In genomic region chr5:96808541-96808828, GRCh38 we compare ENCODE assay signal across 8 cellular contexts. TPM values are rescaled to one million over a fixed set of nuclear protein-coding genes. Genes with fewer than 3 reads are reported as not detected.
DNase-seq lines count a peak whose midpoint lies in the region; ATAC-seq and TF ChIP-seq lines count a peak whose summit lies in the region.

No MANE protein-coding gene starts in this region.

- H3K27ac Mint-ChIP-seq in CD8-positive, alpha-beta memory T cell: peak overlapping the region; percentile 96 to 100 (median 99)
- H3K27ac Mint-ChIP-seq in endothelial cell (ENCODE audit: unreplicated experiment) (peak overlapping the region; percentile 96), osteocyte (ENCODE audit: unreplicated experiment) (peak overlapping the region; percentile 99)

- no peak for DNase-seq in CD8-positive, alpha-beta memory T cell
- DNase-seq in PC-3: no peak
- no peak for DNase-seq in endothelial cell (ENCODE audit: low spot score)
- DNase-seq in osteocyte (ENCODE audit: extremely low spot score, unreplicated experiment): no peak
- DNase-seq in posterior cingulate gyrus: no peak
- no peak for DNase-seq in NCI-H774 (lab: John Stamatoyannopoulos, UW)
- DNase-seq in cerebellar cortex (ENCODE audit: low spot score): no peak

- H3K36me3 Mint-ChIP-seq in CD8-positive, alpha-beta memory T cell: peaks cover 0 to 24% (median 8%) of the 10 kb centered on the region in 3 donors
- H3K36me3 Mint-ChIP-seq in endothelial cell (ENCODE audit: low read depth, unreplicated experiment) (peaks cover 9% of the 10 kb centered on the region), osteocyte (ENCODE audit: unreplicated experiment) (no peaks in the 10 kb centered on the region)

- TF ChIP-seq CTCF in PC-3 (conservative IDR thresholded peaks at IDR 0.05; ENCODE audit: low read depth, low read length): no peak
- TF ChIP-seq CTCF in endothelial cell (IDR thresholded peaks at IDR 0.05; ENCODE audit: unreplicated experiment): no peak
- no peak for TF ChIP-seq CTCF in osteocyte (IDR thresholded peaks at IDR 0.05)

- H3K4me2 ChIP-seq in PC-3 (ENCODE audit: low read length): peak overlapping the region; percentile 93

- no peaks in the 10 kb centered on the region for H3K9me3 ChIP-seq in CD8-positive, alpha-beta memory T cell (ENCODE audit: low read length)
- no peaks in the 10 kb centered on the region for H3K9me3 ChIP-seq in PC-3 (ENCODE audit: low read length)

- POLR2A ChIA-PET in CD8-positive, alpha-beta memory T cell (lab: Charles Lee): interaction anchor here (0.7 to 2.3 kb wide), 14 partner anchors 8 to 353 kb away, joined by 3 to 52 read pairs (median 6); partner anchors contain the start of genes CAST, ERAP2 and LNPEP
- POLR2A ChIA-PET in PC-3 (lab: Charles Lee; ENCODE audit: unreplicated experiment): interaction anchor here (0.7 to 1.6 kb wide), 3 partner anchors 48 to 1298 kb away, joined by 5 to 24 read pairs (median 17); no protein-coding TSS in a partner anchor

- peaks cover 50 to 68% (median 64%) of the 10 kb centered on the region in 3 donors for H3K4me1 Mint-ChIP-seq in CD8-positive, alpha-beta memory T cell
- peaks cover 19% of the 10 kb centered on the region for H3K4me1 Mint-ChIP-seq in endothelial cell (ENCODE audit: unreplicated experiment)
- peaks cover 17% of the 10 kb centered on the region for H3K4me1 Mint-ChIP-seq in osteocyte (ENCODE audit: unreplicated experiment)

- peak overlapping the region; percentile 74 for H3K4me3 ChIP-seq in CD8-positive, alpha-beta memory T cell (ENCODE audit: low read length)
- H3K4me3 ChIP-seq in PC-3 (ENCODE audit: low read length): peak overlapping the region; percentile 90

- H3K9me3 Mint-ChIP-seq in CD8-positive, alpha-beta memory T cell: peaks cover 0 to 5% (median 0%) of the 10 kb centered on the region in 5 donors
- H3K9me3 Mint-ChIP-seq in endothelial cell (ENCODE audit: unreplicated experiment) (no peaks in the 10 kb centered on the region), osteocyte (ENCODE audit: unreplicated experiment) (no peaks in the 10 kb centered on the region)

- peaks cover 0 to 5% of the 10 kb centered on the region in 2 donors for H3K27me3 Mint-ChIP-seq in CD8-positive, alpha-beta memory T cell
- H3K27me3 Mint-ChIP-seq in endothelial cell (ENCODE audit: unreplicated experiment) (peaks cover 14% of the 10 kb centered on the region), osteocyte (ENCODE audit: unreplicated experiment) (no peaks in the 10 kb centered on the region)

- ATAC-seq in PC-3: no peak
- ATAC-seq in GM19023 (IDR thresholded peaks at IDR 0.05; ENCODE audit: unreplicated experiment): no peak

- CTCF ChIA-PET in CD8-positive, alpha-beta memory T cell (lab: Charles Lee): interaction anchor here (0.9 to 2.3 kb wide), 15 partner anchors 8 to 352 kb away, joined by 3 to 12 read pairs (median 5); partner anchors contain the start of gene LNPEP
- CTCF ChIA-PET in PC-3 (lab: Charles Lee): interaction anchor here (2.2 kb wide), 1 partner anchor 56 kb away, joined by 5 read pairs; no protein-coding TSS in a partner anchor

- intact Hi-C loops in PC-3 (cut with micrococcal nuclease): loop anchor here (1.0 kb wide), 3 partner anchors 16 to 127 kb away; no protein-coding TSS in a partner anchor
- intact Hi-C loops in posterior cingulate gyrus (cut with DNase I): loop anchor here (2.0 to 10.0 kb wide), 4 partner anchors 56 to 336 kb away; partner anchors contain the start of genes ERAP2 and LIX1

- TSS peak; percentile 97 for BruUV-seq in PC-3 (replicated peaks; lab: Mats Ljungman, UMichigan)

- peak overlapping the region; percentile 98 for H3K9ac ChIP-seq in PC-3 (ENCODE audit: low read length)

- no peaks in the 10 kb centered on the region for H3F3A ChIP-seq in PC-3 (ENCODE audit: low read length, unreplicated experiment)

- H3K4me1 ChIP-seq in CD8-positive, alpha-beta memory T cell (ENCODE audit: insufficient read depth, low read length): peaks cover 56% of the 10 kb centered on the region
- peaks cover 10% of the 10 kb centered on the region for H3K4me1 ChIP-seq in PC-3 (ENCODE audit: insufficient read depth, low read length)

- H3K27ac ChIP-seq in CD8-positive, alpha-beta memory T cell (ENCODE audit: low read depth, low read length): peak overlapping the region; percentile 93
- no peak overlapping the region; the same call in 1 of the 2 replicates for H3K27ac ChIP-seq in PC-3 (ENCODE audit: low read length)

- no peaks in the 10 kb centered on the region for H3K27me3 ChIP-seq in CD8-positive, alpha-beta memory T cell (ENCODE audit: insufficient read depth, low read length, poor library complexity, severe bottlenecking)
- H3K27me3 ChIP-seq in PC-3 (ENCODE audit: low read length): no peaks in the 10 kb centered on the region

- H3K79me2 ChIP-seq in PC-3 (ENCODE audit: low read length): 0 out of 2 replicates have a peak, but pooled peaks cover 4% of the 10 kb centered on the region

- H3K36me3 ChIP-seq in CD8-positive, alpha-beta memory T cell (ENCODE audit: insufficient read depth, low read length): no peaks in the 10 kb centered on the region
- H3K36me3 ChIP-seq in PC-3 (ENCODE audit: low read depth, low read length): no peaks in the 10 kb centered on the region

- H4K20me1 ChIP-seq in PC-3 (ENCODE audit: low read length): no peaks in the 10 kb centered on the region

- no peaks in the 10 kb centered on the region for H3K9me2 ChIP-seq in PC-3 (replicated peaks; ENCODE audit: low read length)

- H2AFZ ChIP-seq in PC-3 (ENCODE audit: low read length): peak overlapping the region; percentile 79

- H3K4me3 Mint-ChIP-seq in CD8-positive, alpha-beta memory T cell: peak overlapping the region; percentile 96 to 99 (median 98)
- H3K4me3 Mint-ChIP-seq in endothelial cell (ENCODE audit: unreplicated experiment) (peak overlapping the region; percentile 99), osteocyte (ENCODE audit: unreplicated experiment) (peak overlapping the region; percentile 96)

RNA-seq across cellular contexts. Expression of gene ERAP1, which starts 0.7 kb away (rescaled TPM):
- total RNA-seq in CD8-positive, alpha-beta memory T cell: 100 to 1,000 TPM in 1 of 2 experiments, 10 to 100 TPM in 1; 95.2 to 108 TPM
- 63.2 TPM for polyA plus RNA-seq in CD8-positive, alpha-beta memory T cell
- 20.8 and 21.1 TPM in 2 replicates for total RNA-seq in PC-3 (2014; rRNA removed)
- total RNA-seq in endothelial cell (ENCODE audit: unreplicated experiment): 36.4 TPM
- 66.7 and 67.3 TPM in 2 replicates for total RNA-seq in osteocyte
